In the genomic region with DNA sequence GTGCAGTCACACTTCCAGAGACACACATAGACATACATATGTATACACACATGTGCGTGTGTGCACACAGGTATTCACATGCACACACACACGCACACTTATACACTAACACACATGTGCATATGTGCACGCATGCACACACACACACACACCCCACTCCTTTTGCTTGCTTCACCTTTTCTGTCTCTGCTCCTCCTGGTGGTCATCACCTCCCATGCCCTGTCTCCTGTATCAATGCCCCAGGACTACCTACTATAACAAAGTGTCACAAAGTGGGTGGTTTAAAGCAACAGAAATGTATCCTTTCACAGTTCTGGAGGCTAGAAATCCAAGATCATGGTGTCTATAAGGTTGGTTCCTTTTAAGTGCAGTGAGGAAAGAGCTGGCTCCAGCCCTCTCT, we compare ENCODE assay signal across 2 cellular contexts.
TF ChIP-seq lines count a peak whose summit lies in the region.

No MANE protein-coding gene starts in this region.

TF ChIP-seq in SK-N-SH, 30 proteins besides CTCF, POLR2A, EP300 and RAD21 (continued from another document):
- TF ChIP-seq, protein P1, sequence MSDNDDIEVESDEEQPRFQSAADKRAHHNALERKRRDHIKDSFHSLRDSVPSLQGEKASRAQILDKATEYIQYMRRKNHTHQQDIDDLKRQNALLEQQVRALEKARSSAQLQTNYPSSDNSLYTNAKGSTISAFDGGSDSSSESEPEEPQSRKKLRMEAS (IDR thresholded peaks at IDR 0.05; ENCODE audit: low read depth), result no peak
- TF ChIP-seq USF1 (IDR thresholded peaks at IDR 0.05; ENCODE audit: borderline replicate concordance, low read depth) (no peak), TAF1 (IDR thresholded peaks at IDR 0.05; ENCODE audit: borderline replicate concordance, low read depth, low read length) (no peak), FOXJ3 (CRISPR knock-in tag; IDR thresholded peaks at IDR 0.05) (no peak), FOSL2 (IDR thresholded peaks at IDR 0.05; ENCODE audit: borderline replicate concordance, low read depth) (no peak), RFX5 (IDR thresholded peaks at IDR 0.05; ENCODE audit: low read length) (no peak), SIN3A (IDR thresholded peaks at IDR 0.05; ENCODE audit: borderline replicate concordance, low read depth, low read length) (no peak), IRF3 (IDR thresholded peaks at IDR 0.05; ENCODE audit: low read depth, low read length) (no peak), RCOR1 (IDR thresholded peaks at IDR 0.05; ENCODE audit: low read length) (no peak), USF2 (IDR thresholded peaks at IDR 0.05; ENCODE audit: borderline replicate concordance, low read depth, low read length) (no peak), ELF1 (IDR thresholded peaks at IDR 0.05) (no peak), RXRA (IDR thresholded peaks at IDR 0.05; ENCODE audit: borderline replicate concordance, low read depth) (no peak), SMC3 (IDR thresholded peaks at IDR 0.05; ENCODE audit: low read depth, low read length) (no peak)
TF ChIP-seq in SK-N-SH: peak in this region for 0.

TF ChIP-seq in SK-N-SH treated with all-trans-retinoic acid at 6 μM for 48 hours, 23 proteins besides CTCF, POLR2A, EP300 and RAD21 (continued from another document):
- TF ChIP-seq, protein P2, sequence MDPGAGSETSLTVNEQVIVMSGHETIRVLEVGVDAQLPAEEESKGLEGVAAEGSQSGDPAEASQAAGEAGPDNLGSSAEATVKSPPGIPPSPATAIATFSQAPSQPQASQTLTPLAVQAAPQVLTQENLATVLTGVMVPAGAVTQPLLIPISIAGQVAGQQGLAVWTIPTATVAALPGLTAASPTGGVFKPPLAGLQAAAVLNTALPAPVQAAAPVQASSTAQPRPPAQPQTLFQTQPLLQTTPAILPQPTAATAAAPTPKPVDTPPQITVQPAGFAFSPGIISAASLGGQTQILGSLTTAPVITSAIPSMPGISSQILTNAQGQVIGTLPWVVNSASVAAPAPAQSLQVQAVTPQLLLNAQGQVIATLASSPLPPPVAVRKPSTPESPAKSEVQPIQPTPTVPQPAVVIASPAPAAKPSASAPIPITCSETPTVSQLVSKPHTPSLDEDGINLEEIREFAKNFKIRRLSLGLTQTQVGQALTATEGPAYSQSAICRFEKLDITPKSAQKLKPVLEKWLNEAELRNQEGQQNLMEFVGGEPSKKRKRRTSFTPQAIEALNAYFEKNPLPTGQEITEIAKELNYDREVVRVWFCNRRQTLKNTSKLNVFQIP (CRISPR knock-in tag; IDR thresholded peaks at IDR 0.05; ENCODE audit: borderline replicate concordance, low read depth), result no peak
- no peak for TF ChIP-seq ZFP3 (CRISPR knock-in tag; IDR thresholded peaks at IDR 0.05)
- TF ChIP-seq ESRRG (CRISPR knock-in tag; IDR thresholded peaks at IDR 0.05), result no peak
- no peak for TF ChIP-seq ZNF70 (CRISPR knock-in tag; IDR thresholded peaks at IDR 0.05)
- TF ChIP-seq ZC3H10 (CRISPR knock-in tag; IDR thresholded peaks at IDR 0.05), result no peak
- TF ChIP-seq CREB5 (CRISPR knock-in tag; IDR thresholded peaks at IDR 0.05; ENCODE audit: low read depth), result no peak
- no peak for TF ChIP-seq SNAI2 (CRISPR knock-in tag; IDR thresholded peaks at IDR 0.05)
- no peak for TF ChIP-seq CSDC2 (CRISPR knock-in tag; IDR thresholded peaks at IDR 0.05)
- no peak for TF ChIP-seq RARB (CRISPR knock-in tag; IDR thresholded peaks at IDR 0.05)
- TF ChIP-seq, protein P3, sequence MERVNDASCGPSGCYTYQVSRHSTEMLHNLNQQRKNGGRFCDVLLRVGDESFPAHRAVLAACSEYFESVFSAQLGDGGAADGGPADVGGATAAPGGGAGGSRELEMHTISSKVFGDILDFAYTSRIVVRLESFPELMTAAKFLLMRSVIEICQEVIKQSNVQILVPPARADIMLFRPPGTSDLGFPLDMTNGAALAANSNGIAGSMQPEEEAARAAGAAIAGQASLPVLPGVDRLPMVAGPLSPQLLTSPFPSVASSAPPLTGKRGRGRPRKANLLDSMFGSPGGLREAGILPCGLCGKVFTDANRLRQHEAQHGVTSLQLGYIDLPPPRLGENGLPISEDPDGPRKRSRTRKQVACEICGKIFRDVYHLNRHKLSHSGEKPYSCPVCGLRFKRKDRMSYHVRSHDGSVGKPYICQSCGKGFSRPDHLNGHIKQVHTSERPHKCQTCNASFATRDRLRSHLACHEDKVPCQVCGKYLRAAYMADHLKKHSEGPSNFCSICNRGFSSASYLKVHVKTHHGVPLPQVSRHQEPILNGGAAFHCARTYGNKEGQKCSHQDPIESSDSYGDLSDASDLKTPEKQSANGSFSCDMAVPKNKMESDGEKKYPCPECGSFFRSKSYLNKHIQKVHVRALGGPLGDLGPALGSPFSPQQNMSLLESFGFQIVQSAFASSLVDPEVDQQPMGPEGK (CRISPR knock-in tag; IDR thresholded peaks at IDR 0.05; ENCODE audit: borderline replicate concordance), result no peak
- no peak for TF ChIP-seq GLIS3 (CRISPR knock-in tag; IDR thresholded peaks at IDR 0.05)
